24 cellular contexts compared by ENCODE assay signal in the genomic region with DNA sequence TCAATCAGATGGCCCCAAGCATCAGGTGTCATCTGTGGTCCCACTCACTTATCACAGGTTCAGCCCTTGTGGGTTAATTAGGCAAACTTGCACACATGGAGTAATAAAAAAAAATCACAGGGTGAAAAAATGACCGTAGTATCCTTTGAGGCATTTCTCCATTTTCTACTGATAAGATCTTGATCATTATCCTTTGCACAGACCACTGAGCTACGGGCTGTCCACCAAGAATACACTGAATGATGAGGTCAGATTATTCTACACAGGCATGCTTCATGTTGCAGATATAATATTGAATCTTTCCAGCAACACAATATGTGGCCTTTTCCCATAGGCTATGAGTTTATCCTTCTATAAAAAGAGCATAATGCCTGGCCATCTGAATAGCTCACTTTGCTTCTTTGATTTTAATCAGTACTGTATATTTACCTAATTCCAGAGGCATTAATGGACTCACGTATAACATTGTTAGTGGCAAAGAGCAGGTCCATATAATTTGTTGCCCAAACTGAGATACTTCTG.
"Had no signal": no experiment of that assay in that cellular context is flagged by ENCODE, and none has a peak within 500 bp of the region (broad histone marks: within the 10 kb centered on the region; RNA-seq: fewer than 3 reads in every experiment).

No MANE protein-coding gene starts in this region.

- ATAC-seq: effector memory CD8-positive, alpha-beta T cell; gastroesophageal sphincter; left cardiac atrium; left ventricle myocardium superior; right cardiac atrium had no signal

- H3K79me2 ChIP-seq: hepatocyte had no signal

- H3K9me3 Mint-ChIP-seq: activated CD4-positive, alpha-beta memory T cell treated with anti-CD3 and anti-CD28 coated beads, Interleukin-2, amount 10 ng/mL, durations not matched to agents 7 days and 5 days; activated CD4-positive, alpha-beta T cell treated with anti-CD3 and anti-CD28 coated beads, Interleukin-2, amount 10 ng/mL, durations not matched to agents 7 days and 5 days; activated naive CD4-positive, alpha-beta T cell treated with anti-CD3 and anti-CD28 coated beads, Interleukin-2, amount 10 ng/mL, durations not matched to agents 7 days and 5 days; activated naive CD8-positive, alpha-beta T cell treated with anti-CD3 and anti-CD28 coated beads, Interleukin-2, amount 10 ng/mL, durations not matched to agents 7 days and 5 days; activated T-cell treated with anti-CD3 and anti-CD28 coated beads, Interleukin-2, amount 50 U/mL, for 24 hours; nephron; stimulated activated naive CD8-positive, alpha-beta T cell treated with anti-CD3 and anti-CD28 coated beads, Interleukin-15, Interleukin-2, amounts not matched to agents 100 ng/mL and 50 ng/mL, for 24 hours; type B pancreatic cell had no signal

- DNase-seq: activated CD4-positive, alpha-beta memory T cell treated with anti-CD3 and anti-CD28 coated beads, Interleukin-2, amount 10 ng/mL, durations not matched to agents 7 days and 5 days; activated CD4-positive, alpha-beta T cell treated with anti-CD3 and anti-CD28 coated beads for 1 hour; activated CD4-positive, alpha-beta T cell treated with anti-CD3 and anti-CD28 coated beads, Interleukin-2, amount 10 ng/mL, durations not matched to agents 7 days and 5 days; activated CD8-positive, alpha-beta memory T cell treated with anti-CD3 and anti-CD28 coated beads, Interleukin-2, amount 50 U/mL, for 48 hours; activated gamma-delta T cell; activated naive CD4-positive, alpha-beta T cell treated with anti-CD3 and anti-CD28 coated beads, Interleukin-2, amount 10 ng/mL, durations not matched to agents 7 days and 5 days; activated naive CD8-positive, alpha-beta T cell treated with anti-CD3 and anti-CD28 coated beads, Interleukin-2, amount 10 ng/mL, durations not matched to agents 7 days and 5 days; activated T-cell treated with anti-CD3 and anti-CD28 coated beads, Interleukin-2, amount 50 U/mL, for 24 hours; cortex of kidney; effector memory CD8-positive, alpha-beta T cell; islet precursor cell; left cardiac atrium; left ventricle myocardium superior; posterior cingulate gyrus; right cardiac atrium; spleen; uterus had no signal

- H3K4me2 ChIP-seq: hepatocyte had no signal

- H3K4me3 ChIP-seq: ascending aorta, gastroesophageal sphincter, hepatocyte, spleen, uterus had no signal

- H2AFZ ChIP-seq: hepatocyte had no signal

- H3K27ac ChIP-seq: ascending aorta, brain microvascular endothelial cell, gastroesophageal sphincter, hepatocyte, spleen, uterus had no signal

- H3K4me1 ChIP-seq: ascending aorta, gastroesophageal sphincter, spleen, uterus had no signal

- H3K36me3 ChIP-seq: ascending aorta, brain microvascular endothelial cell, gastroesophageal sphincter, spleen, uterus had no signal

- H3K9me3 ChIP-seq: ascending aorta, gastroesophageal sphincter, spleen, uterus had no signal

- H3K36me3 Mint-ChIP-seq: activated naive CD4-positive, alpha-beta T cell treated with anti-CD3 and anti-CD28 coated beads, Interleukin-2, amount 10 ng/mL, durations not matched to agents 7 days and 5 days; activated naive CD8-positive, alpha-beta T cell treated with anti-CD3 and anti-CD28 coated beads, Interleukin-2, amount 10 ng/mL, durations not matched to agents 7 days and 5 days; type B pancreatic cell had no signal

- H3K27me3 ChIP-seq: ascending aorta, brain microvascular endothelial cell, gastroesophageal sphincter, hepatocyte, spleen, uterus had no signal

- H3K27ac Mint-ChIP-seq: activated CD4-positive, alpha-beta memory T cell treated with anti-CD3 and anti-CD28 coated beads, Interleukin-2, amount 10 ng/mL, durations not matched to agents 7 days and 5 days; activated CD4-positive, alpha-beta T cell treated with anti-CD3 and anti-CD28 coated beads, Interleukin-2, amount 10 ng/mL, durations not matched to agents 7 days and 5 days; activated naive CD4-positive, alpha-beta T cell treated with anti-CD3 and anti-CD28 coated beads, Interleukin-2, amount 10 ng/mL, durations not matched to agents 7 days and 5 days; activated naive CD8-positive, alpha-beta T cell treated with anti-CD3 and anti-CD28 coated beads, Interleukin-2, amount 10 ng/mL, durations not matched to agents 7 days and 5 days; activated T-cell treated with anti-CD3 and anti-CD28 coated beads, Interleukin-2, amount 50 U/mL, for 24 hours; effector memory CD8-positive, alpha-beta T cell; nephron; type B pancreatic cell had no signal

- H3K4me3 Mint-ChIP-seq: activated CD4-positive, alpha-beta memory T cell treated with anti-CD3 and anti-CD28 coated beads, Interleukin-2, amount 10 ng/mL, durations not matched to agents 7 days and 5 days; activated CD4-positive, alpha-beta T cell treated with anti-CD3 and anti-CD28 coated beads, Interleukin-2, amount 10 ng/mL, durations not matched to agents 7 days and 5 days; activated naive CD4-positive, alpha-beta T cell treated with anti-CD3 and anti-CD28 coated beads, Interleukin-2, amount 10 ng/mL, durations not matched to agents 7 days and 5 days; activated naive CD8-positive, alpha-beta T cell treated with anti-CD3 and anti-CD28 coated beads, Interleukin-2, amount 10 ng/mL, durations not matched to agents 7 days and 5 days; activated T-cell treated with anti-CD3 and anti-CD28 coated beads, Interleukin-2, amount 50 U/mL, for 24 hours; effector memory CD8-positive, alpha-beta T cell; nephron; stimulated activated naive CD8-positive, alpha-beta T cell treated with anti-CD3 and anti-CD28 coated beads, Interleukin-15, Interleukin-2, amounts not matched to agents 100 ng/mL and 50 ng/mL, for 24 hours; type B pancreatic cell had no signal
